Comparison of ENCODE assay signal across 20 cellular contexts in genomic region chr7:49125246-49125645, GRCh38.
DNase-seq lines count a peak whose midpoint lies in the region; ATAC-seq, FAIRE-seq and TF ChIP-seq lines count a peak whose summit lies in the region.
"Had no signal": no experiment of that assay in that cellular context is flagged by ENCODE, and none has a peak within 500 bp of the region (broad histone marks: within the 10 kb centered on the region; RNA-seq: fewer than 3 reads in every experiment).

No MANE protein-coding gene starts in this region.

- no peaks in the 10 kb centered on the region for H3K36me3 ChIP-seq in keratinocyte (ENCODE audit: control insufficient read depth in 2 of 2, extremely low read depth in 1 of 2, insufficient read depth in 2 of 2, low read length in 2 of 2)
- no peaks in the 10 kb centered on the region for H3K36me3 ChIP-seq in neural progenitor cell
- H3K36me3 ChIP-seq in CD8-positive, alpha-beta T cell (ENCODE audit: insufficient read depth, low read length): no peaks in the 10 kb centered on the region
- H3K36me3 ChIP-seq: BLaER1 treated with 17β-estradiol and CSF1 and Interleukin-3, amounts not matched to agents 10 nM and 100 nM had no signal

- peaks cover 7% of the 10 kb centered on the region for H3K4me1 ChIP-seq in keratinocyte (ENCODE audit: control insufficient read depth, extremely low read depth, insufficient read depth, low read length)
- H3K4me1 ChIP-seq in neural progenitor cell: peaks cover 7% of the 10 kb centered on the region
- no peaks in the 10 kb centered on the region for H3K4me1 ChIP-seq in CD8-positive, alpha-beta T cell (ENCODE audit: insufficient read depth, low read length)
- H3K4me1 ChIP-seq: BLaER1 treated with 17β-estradiol and CSF1 and Interleukin-3, amounts not matched to agents 10 nM and 100 nM had no signal

- H2AFZ ChIP-seq in keratinocyte (ENCODE audit: control insufficient read depth, low read length) (peak overlapping the region; percentile 25), neural progenitor cell (replicated peaks) (peak overlapping the region; percentile 20)

- intact Hi-C loops in CD8-positive, alpha-beta T cell (cut with DNase I, micrococcal nuclease): no loop called here
- intact Hi-C loops in dorsolateral prefrontal cortex (cut with DNase I): no loop called here

- H4K20me1 ChIP-seq in keratinocyte (ENCODE audit: control insufficient read depth, extremely low read depth, insufficient read depth, low read length) (no peaks in the 10 kb centered on the region), neural progenitor cell (ENCODE audit: low read depth) (no peaks in the 10 kb centered on the region)
- H4K20me1 ChIP-seq: BLaER1 treated with 17β-estradiol and CSF1 and Interleukin-3, amounts not matched to agents 10 nM and 100 nM had no signal

- H3K27ac Mint-ChIP-seq in neural progenitor cell: no peak overlapping the region
- H3K27ac Mint-ChIP-seq in CD8-positive, alpha-beta T cell: no peak overlapping the region
- H3K27ac Mint-ChIP-seq: B cell; CD14-positive monocyte; CD4-positive, alpha-beta T cell had no signal

- CTCF ChIA-PET in CD8-positive, alpha-beta T cell (lab: Charles Lee): no interaction called here

- H3K79me2 ChIP-seq in keratinocyte (ENCODE audit: control insufficient read depth, insufficient read depth, low read length) (no peaks in the 10 kb centered on the region), neural progenitor cell (ENCODE audit: low read depth) (no peaks in the 10 kb centered on the region)

- peaks cover 4% of the 10 kb centered on the region for H3K4me1 Mint-ChIP-seq in neural progenitor cell
- no peaks in the 10 kb centered on the region for H3K4me1 Mint-ChIP-seq in CD8-positive, alpha-beta T cell (ENCODE audit: low read depth)
- H3K4me1 Mint-ChIP-seq: B cell, CD14-positive monocyte had no signal

- H3K9me1 ChIP-seq in keratinocyte (ENCODE audit: control insufficient read depth, extremely low read depth, insufficient read depth, low read length): no peaks in the 10 kb centered on the region

- dilution Hi-C loops in keratinocyte (cut with MboI; ENCODE audit: extremely low pct_ligation_motif_present, low sequenced_read_pairs): no loop called here

- no peak overlapping the region for H3K9ac ChIP-seq in keratinocyte (ENCODE audit: control insufficient read depth, extremely low read depth, insufficient read depth, low read length)
- H3K9ac ChIP-seq in neural progenitor cell: no peak overlapping the region
- H3K9ac ChIP-seq: BLaER1 treated with 17β-estradiol and CSF1 and Interleukin-3, amounts not matched to agents 10 nM and 100 nM had no signal

- no peak for FAIRE-seq in keratinocyte (lab: Jason Lieb, UNC)
- FAIRE-seq: A204.1, GM12891, GM18507 had no signal

- DNase-seq in M059J (ENCODE audit: low read depth) (peak; percentile 1), keratinocyte (ENCODE audit: low read depth, low spot score) (no peak), neural progenitor cell (ENCODE audit: low spot score) (no peak), dorsolateral prefrontal cortex (no peak)
- no peak for DNase-seq in CD8-positive, alpha-beta T cell
- DNase-seq: CD4-positive, alpha-beta T cell; COR-L47; DMS53; DMS79 treated with DMSO at 0.1 percent for 48 hours; GF-D8; GOT3; H7; HCEC 1CT had no signal

- no peaks in the 10 kb centered on the region for H3K36me3 Mint-ChIP-seq in neural progenitor cell
- no peaks in the 10 kb centered on the region for H3K36me3 Mint-ChIP-seq in CD8-positive, alpha-beta T cell
- H3K36me3 Mint-ChIP-seq: CD14-positive monocyte had no signal

- H3K27ac ChIP-seq in keratinocyte (ENCODE audit: control insufficient read depth, insufficient read depth, low read length): no peak overlapping the region
- H3K27ac ChIP-seq in neural progenitor cell: no peak overlapping the region
- H3K27ac ChIP-seq in CD8-positive, alpha-beta T cell (ENCODE audit: low read depth, low read length): no peak overlapping the region
- H3K27ac ChIP-seq in dorsolateral prefrontal cortex: no peak overlapping the region
- H3K27ac ChIP-seq: BLaER1 treated with 17β-estradiol and CSF1 and Interleukin-3, amounts not matched to agents 10 nM and 100 nM had no signal

- no peak overlapping the region for H3K4me3 ChIP-seq in keratinocyte (ENCODE audit: control insufficient read depth in 2 of 3, extremely low read depth in 1 of 3, insufficient read depth in 2 of 3, low read depth in 1 of 3, low read length in 3 of 3)
- no peak overlapping the region for H3K4me3 ChIP-seq in neural progenitor cell
- H3K4me3 ChIP-seq in CD8-positive, alpha-beta T cell (ENCODE audit: low read depth, low read length): no peak overlapping the region
- H3K4me3 ChIP-seq in dorsolateral prefrontal cortex: no peak overlapping the region
- H3K4me3 ChIP-seq: BLaER1 treated with 17β-estradiol and CSF1 and Interleukin-3, amounts not matched to agents 10 nM and 100 nM had no signal

- peaks cover 5% of the 10 kb centered on the region for H3K9me3 Mint-ChIP-seq in neural progenitor cell
- peaks cover 15% of the 10 kb centered on the region for H3K9me3 Mint-ChIP-seq in CD8-positive, alpha-beta T cell

- ATAC-seq in CD8-positive, alpha-beta T cell: no peak
- ATAC-seq in HG03378 (IDR thresholded peaks at IDR 0.05; ENCODE audit: unreplicated experiment): no peak

- POLR2A ChIA-PET in CD8-positive, alpha-beta T cell (lab: Charles Lee): no interaction called here

- H3K27me3 ChIP-seq in keratinocyte (ENCODE audit: control insufficient read depth, extremely low read depth, insufficient read depth, low read length) (no peaks in the 10 kb centered on the region), neural progenitor cell (no peaks in the 10 kb centered on the region), dorsolateral prefrontal cortex (peaks cover 0 to 4% (median 0%) of the 10 kb centered on the region in 45 donors)
- no peaks in the 10 kb centered on the region for H3K27me3 ChIP-seq in CD8-positive, alpha-beta T cell (ENCODE audit: insufficient read depth, low read length)
- H3K27me3 ChIP-seq: BLaER1 treated with 17β-estradiol and CSF1 and Interleukin-3, amounts not matched to agents 10 nM and 100 nM had no signal

- TF ChIP-seq CTCF in keratinocyte (optimal IDR thresholded peaks at IDR 0.05 in 1 of 3, IDR thresholded peaks at IDR 0.05 in 1 of 3, conservative IDR thresholded peaks at IDR 0.05 in 1 of 3; ENCODE audit: extremely low read depth in 1 of 3, insufficient read depth in 2 of 3, low read length in 3 of 3) (no peak), neural progenitor cell (IDR thresholded peaks at IDR 0.05) (no peak), dorsolateral prefrontal cortex (IDR thresholded peaks at IDR 0.05 in 54 of 56, conservative IDR thresholded peaks at IDR 0.05 in 2 of 56; ENCODE audit: low read depth in 1 of 56, partially characterized antibody in 56 of 56) (no peak)
- no peak for TF ChIP-seq CTCF in CD8-positive, alpha-beta T cell (IDR thresholded peaks at IDR 0.05)

- H3F3A ChIP-seq in neural progenitor cell (ENCODE audit: low read depth): no peaks in the 10 kb centered on the region

- H3K9me3 ChIP-seq in keratinocyte (ENCODE audit: control insufficient read depth, low read depth, low read length): no peaks in the 10 kb centered on the region
- H3K9me3 ChIP-seq in neural progenitor cell (ENCODE audit: low read depth): no peaks in the 10 kb centered on the region
- no peaks in the 10 kb centered on the region for H3K9me3 ChIP-seq in CD8-positive, alpha-beta T cell (ENCODE audit: low read length)
- H3K9me3 ChIP-seq: BLaER1 treated with 17β-estradiol and CSF1 and Interleukin-3, amounts not matched to agents 10 nM and 100 nM had no signal

- peak overlapping the region; percentile 29 for H3K4me2 ChIP-seq in keratinocyte (ENCODE audit: control insufficient read depth, extremely low read depth, insufficient read depth, low read depth, low read length)
- H3K4me2 ChIP-seq in neural progenitor cell: no peak overlapping the region
- H3K4me2 ChIP-seq: BLaER1 treated with 17β-estradiol and CSF1 and Interleukin-3, amounts not matched to agents 10 nM and 100 nM had no signal

- H3K27me3 Mint-ChIP-seq in neural progenitor cell (ENCODE audit: insufficient read depth, low read depth): no peaks in the 10 kb centered on the region
- H3K27me3 Mint-ChIP-seq in CD8-positive, alpha-beta T cell (ENCODE audit: low read depth): no peaks in the 10 kb centered on the region
- H3K27me3 Mint-ChIP-seq: B cell; CD4-positive, alpha-beta T cell had no signal

- no peak overlapping the region for H3K4me3 Mint-ChIP-seq in neural progenitor cell
- H3K4me3 Mint-ChIP-seq in CD8-positive, alpha-beta T cell: no peak overlapping the region
- H3K4me3 Mint-ChIP-seq: B cell; CD14-positive monocyte; CD4-positive, alpha-beta T cell had no signal
